In the genomic region with DNA sequence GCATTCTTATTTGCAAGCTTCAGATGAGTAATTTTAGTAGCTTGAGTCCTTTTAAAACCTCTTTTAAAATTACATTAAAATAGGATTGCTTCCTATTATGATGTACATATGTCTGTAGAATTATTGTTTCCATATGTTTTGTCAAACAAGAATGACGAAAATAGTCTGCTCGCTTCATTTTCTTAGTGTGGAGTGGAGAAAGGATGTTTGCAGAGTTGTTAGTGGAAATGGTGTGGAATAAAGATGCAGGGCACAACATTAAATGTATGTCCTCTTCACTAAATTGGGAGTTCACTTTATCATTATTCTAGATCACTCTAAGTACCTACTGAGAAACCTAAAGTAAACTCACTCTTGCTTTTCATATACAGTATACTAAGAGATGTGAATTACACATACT, we compare ENCODE assay signal across 14 cellular contexts. TPM values are rescaled to one million over a fixed set of nuclear protein-coding genes. Genes with fewer than 3 reads are reported as not detected.
DNase-seq lines count a peak whose midpoint lies in the region; ATAC-seq and TF ChIP-seq lines count a peak whose summit lies in the region.
"Had no signal": no experiment of that assay in that cellular context is flagged by ENCODE, and none has a peak within 500 bp of the region (broad histone marks: within the 10 kb centered on the region; RNA-seq: fewer than 3 reads in every experiment).

No MANE protein-coding gene starts in this region.

- H3K4me1 Mint-ChIP-seq in endothelial cell (ENCODE audit: unreplicated experiment) (peaks cover 44% of the 10 kb centered on the region), osteocyte (ENCODE audit: unreplicated experiment) (peaks cover 46% of the 10 kb centered on the region)

- TF ChIP-seq CTCF in right atrium auricular region (IDR thresholded peaks at IDR 0.05): no peak
- TF ChIP-seq CTCF in endothelial cell (IDR thresholded peaks at IDR 0.05; ENCODE audit: unreplicated experiment): no peak
- no peak for TF ChIP-seq CTCF in osteocyte (IDR thresholded peaks at IDR 0.05)
- no peak for TF ChIP-seq CTCF in vagina (IDR thresholded peaks at IDR 0.05)

- no peaks in the 10 kb centered on the region for H3K9me3 Mint-ChIP-seq in endothelial cell (ENCODE audit: unreplicated experiment)
- no peaks in the 10 kb centered on the region for H3K9me3 Mint-ChIP-seq in osteocyte (ENCODE audit: unreplicated experiment)
- H3K9me3 Mint-ChIP-seq: activated T-helper 17 cell treated with anti-CD3 and anti-CD28 coated beads, Interleukin-2, amount 50 U/mL, for 72 hours; stimulated activated naive CD8-positive, alpha-beta T cell treated with anti-CD3 and anti-CD28 coated beads, Interleukin-15, amount 100 ng/mL, for 72 hours had no signal

- H3K27me3 ChIP-seq in right atrium auricular region: no peaks in the 10 kb centered on the region
- H3K27me3 ChIP-seq in vagina: no peaks in the 10 kb centered on the region

- H3K36me3 Mint-ChIP-seq in endothelial cell (ENCODE audit: low read depth, unreplicated experiment) (peaks cover 4% of the 10 kb centered on the region), osteocyte (ENCODE audit: unreplicated experiment) (peaks cover 5% of the 10 kb centered on the region)

- peaks cover 0 to 52% of the 10 kb centered on the region in 2 donors for H3K4me1 ChIP-seq in right atrium auricular region
- H3K4me1 ChIP-seq in vagina: peaks cover 21% of the 10 kb centered on the region

- no peak for TF ChIP-seq POLR2A in vagina (IDR thresholded peaks at IDR 0.05)

- H3K27ac ChIP-seq in right atrium auricular region: peak overlapping the region; percentile 93
- peak overlapping the region; percentile 94 for H3K27ac ChIP-seq in vagina

- no peaks in the 10 kb centered on the region for H3K9me3 ChIP-seq in right atrium auricular region
- H3K9me3 ChIP-seq in vagina: no peaks in the 10 kb centered on the region

- H3K27me3 Mint-ChIP-seq in endothelial cell (ENCODE audit: unreplicated experiment) (no peaks in the 10 kb centered on the region), osteocyte (ENCODE audit: unreplicated experiment) (no peaks in the 10 kb centered on the region)
- H3K27me3 Mint-ChIP-seq: activated T-helper 17 cell treated with anti-CD3 and anti-CD28 coated beads, Interleukin-2, amount 50 U/mL, for 72 hours; stimulated activated naive CD8-positive, alpha-beta T cell treated with anti-CD3 and anti-CD28 coated beads, Interleukin-15, amount 100 ng/mL, for 72 hours had no signal

- H3K4me3 Mint-ChIP-seq in endothelial cell (ENCODE audit: unreplicated experiment) (no peak overlapping the region), osteocyte (ENCODE audit: unreplicated experiment) (peak overlapping the region; percentile 86)

- ATAC-seq in Right ventricle myocardium superior (ENCODE audit: poor library complexity) (no peak), HG02642 (IDR thresholded peaks at IDR 0.05; ENCODE audit: poor library complexity, unreplicated experiment) (no peak)

- intact Hi-C loops in Right ventricle myocardium superior (cut with DNase I) (loop anchor here (10.0 kb wide), 1 partner anchor 168 kb away; no protein-coding TSS in a partner anchor), vagina (cut with DNase I) (loop anchor here (1.0 to 10.0 kb wide), 2 partner anchors 68 to 163 kb away; no protein-coding TSS in a partner anchor)

- peaks cover 4% of the 10 kb centered on the region for H3K36me3 ChIP-seq in right atrium auricular region
- no peaks in the 10 kb centered on the region for H3K36me3 ChIP-seq in vagina

- H3K4me3 ChIP-seq in right atrium auricular region (peak overlapping the region in 1 of 2 donors; percentile 83), vagina (no peak overlapping the region)

- H3K27ac Mint-ChIP-seq in endothelial cell (ENCODE audit: unreplicated experiment): peak overlapping the region; percentile 48
- H3K27ac Mint-ChIP-seq in osteocyte (ENCODE audit: unreplicated experiment): peak overlapping the region; percentile 89
- H3K27ac Mint-ChIP-seq: activated T-helper 17 cell treated with anti-CD3 and anti-CD28 coated beads, Interleukin-2, amount 50 U/mL, for 72 hours had no signal

- DNase-seq in right atrium auricular region (ENCODE audit: low spot score) (no peak), Right ventricle myocardium superior (no peak), endothelial cell (ENCODE audit: low spot score) (no peak), osteocyte (ENCODE audit: extremely low spot score, unreplicated experiment) (no peak), vagina (ENCODE audit: extremely low spot score in 2 of 2) (no peak), NCI-H2107 (lab: John Stamatoyannopoulos, UW) (no peak), hippocampal formation (lab: John Stamatoyannopoulos, UW) (no peak)
- DNase-seq: cortex of kidney; NCI-H510A; SHP77; stimulated activated CD4-positive, alpha-beta T cell treated with anti-CD3 and anti-CD28 coated beads, Interleukin-1b, Interleukin-23, amount 100 ng/mL, for 48 hours; stimulated activated naive CD8-positive, alpha-beta T cell treated with anti-CD3 and anti-CD28 coated beads, Interleukin-15, amount 100 ng/mL, for 72 hours had no signal

RNA-seq across cellular contexts. Expression of a gene that starts 59.5 kb away (rescaled TPM):
- 10 to 100 TPM in 1 of 2 donors, 1 to 10 TPM in 1; 5.7 to 17.7 TPM for total RNA-seq in right atrium auricular region
- 36.9 TPM for total RNA-seq in Right ventricle myocardium superior
- 25.8 TPM for total RNA-seq in endothelial cell (ENCODE audit: unreplicated experiment)
- 38.5 and 47.2 TPM in 2 replicates for total RNA-seq in osteocyte
- 21.4 TPM for total RNA-seq in vagina
